8 cellular contexts compared by ENCODE assay signal in the genomic region with DNA sequence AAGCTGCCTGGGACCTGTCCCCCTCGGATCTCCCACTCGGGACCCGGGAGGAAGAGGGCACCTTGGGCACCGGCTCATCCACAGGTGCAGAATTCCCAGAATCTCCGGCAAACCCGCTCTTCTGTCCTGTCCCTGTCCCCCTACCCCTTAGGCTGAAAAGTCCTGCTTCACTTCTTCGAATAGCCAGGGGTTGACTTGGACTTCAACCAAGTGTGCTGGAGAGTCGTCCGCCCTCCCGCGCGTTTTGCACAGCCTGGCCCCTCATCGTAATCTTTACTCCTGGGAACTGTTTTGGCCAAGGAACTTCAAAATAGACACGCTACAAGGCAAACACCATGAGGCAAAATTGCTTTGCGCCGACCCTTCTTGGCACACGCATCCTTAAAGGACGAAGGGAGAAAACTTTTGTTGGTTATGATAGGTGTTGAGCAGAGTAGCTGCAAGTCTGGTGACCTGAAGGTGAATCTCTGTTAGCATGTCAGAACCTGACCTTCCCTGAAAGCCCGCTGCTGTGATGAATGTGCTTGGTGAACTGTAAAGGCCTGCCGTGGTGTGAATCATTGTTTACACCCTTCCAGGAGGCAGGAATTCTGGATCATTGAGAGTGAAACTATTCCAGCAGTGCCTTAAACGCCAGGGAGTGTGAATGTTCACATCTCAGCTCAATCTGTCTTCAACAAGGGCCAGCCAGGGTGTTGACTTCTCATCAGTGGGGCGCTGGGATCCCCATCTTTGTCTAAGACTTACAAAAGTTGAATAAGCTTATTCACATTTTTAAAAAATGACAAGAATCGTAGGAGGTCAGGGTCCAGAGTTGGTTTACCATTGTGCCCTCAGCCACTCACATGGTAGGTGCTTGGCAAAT. TPM values are rescaled to one million over a fixed set of nuclear protein-coding genes. Genes with fewer than 3 reads are reported as not detected.
A peak's percentile ranks its signal among the peaks of the same experiment; 100 is the strongest.
DNase-seq lines count a peak whose midpoint lies in the region; ATAC-seq and TF ChIP-seq lines count a peak whose summit lies in the region.

No MANE protein-coding gene starts in this region.

- H3K9me3 ChIP-seq in CD8-positive, alpha-beta T cell (ENCODE audit: low read length) = no peaks in the 10 kb centered on the region
- H3K9me3 ChIP-seq in suprapubic skin = no peaks in the 10 kb centered on the region
- H3K9me3 ChIP-seq in effector memory CD4-positive, alpha-beta T cell (ENCODE audit: control insufficient read depth, low read length) = no peaks in the 10 kb centered on the region

- no peak for TF ChIP-seq CTCF in CD8-positive, alpha-beta T cell (IDR thresholded peaks at IDR 0.05)
- no peak for TF ChIP-seq CTCF in suprapubic skin (IDR thresholded peaks at IDR 0.05)

- no peaks in the 10 kb centered on the region for H3K4me1 ChIP-seq in CD8-positive, alpha-beta T cell (ENCODE audit: insufficient read depth, low read length)
- H3K4me1 ChIP-seq in suprapubic skin = peaks cover 26% of the 10 kb centered on the region
- no peaks in the 10 kb centered on the region for H3K4me1 ChIP-seq in effector memory CD4-positive, alpha-beta T cell (ENCODE audit: control insufficient read depth, insufficient read depth, low read length, poor library complexity, severe bottlenecking)

- ATAC-seq in CD8-positive, alpha-beta T cell = no peak
- ATAC-seq in HG02970 (IDR thresholded peaks at IDR 0.05; ENCODE audit: low FRiP score, unreplicated experiment) = no peak

- no peaks in the 10 kb centered on the region for H3K36me3 Mint-ChIP-seq in CD8-positive, alpha-beta T cell
- H3K36me3 Mint-ChIP-seq in activated naive CD8-positive, alpha-beta T cell = no peaks in the 10 kb centered on the region

- intact Hi-C loops in CD8-positive, alpha-beta T cell (cut with DNase I, micrococcal nuclease) = no loop called here

- H3K27me3 ChIP-seq in CD8-positive, alpha-beta T cell (ENCODE audit: insufficient read depth, low read length) = no peaks in the 10 kb centered on the region
- H3K27me3 ChIP-seq in suprapubic skin = peaks cover 10% of the 10 kb centered on the region
- H3K27me3 ChIP-seq in effector memory CD4-positive, alpha-beta T cell (replicated peaks; ENCODE audit: control insufficient read depth, insufficient read depth, low read length, poor library complexity, severe bottlenecking) = no peaks in the 10 kb centered on the region

- H3K4me1 Mint-ChIP-seq in CD8-positive, alpha-beta T cell (ENCODE audit: low read depth) = peaks cover 9% of the 10 kb centered on the region
- H3K4me1 Mint-ChIP-seq in activated naive CD8-positive, alpha-beta T cell (ENCODE audit: low read depth) = peaks cover 9% of the 10 kb centered on the region

- TF ChIP-seq EP300 in suprapubic skin (IDR thresholded peaks at IDR 0.05) = no peak

- H3K27ac Mint-ChIP-seq in CD8-positive, alpha-beta T cell = no peak overlapping the region
- H3K27ac Mint-ChIP-seq in activated naive CD8-positive, alpha-beta T cell = no peak overlapping the region

- H3K4me3 ChIP-seq in CD8-positive, alpha-beta T cell (ENCODE audit: low read depth, low read length) = no peak overlapping the region
- peak overlapping the region; percentile 71 for H3K4me3 ChIP-seq in suprapubic skin
- H3K4me3 ChIP-seq in effector memory CD4-positive, alpha-beta T cell (ENCODE audit: insufficient read depth, low read depth, low read length, poor library complexity, severe bottlenecking) = no peak overlapping the region

- peaks cover 10% of the 10 kb centered on the region for H3K9me3 Mint-ChIP-seq in CD8-positive, alpha-beta T cell
- H3K9me3 Mint-ChIP-seq in activated naive CD8-positive, alpha-beta T cell (ENCODE audit: low read depth) = peaks cover 3% of the 10 kb centered on the region

- WGBS in suprapubic skin = 38% methylated on average over 14 of the region's 23 CpGs

- CTCF ChIA-PET in CD8-positive, alpha-beta T cell (lab: Charles Lee) = no interaction called here

- TF ChIP-seq POLR2A in suprapubic skin (IDR thresholded peaks at IDR 0.05) = no peak

- H3K27me3 Mint-ChIP-seq in CD8-positive, alpha-beta T cell (ENCODE audit: low read depth) = peaks cover 37% of the 10 kb centered on the region
- peaks cover 30% of the 10 kb centered on the region for H3K27me3 Mint-ChIP-seq in activated naive CD8-positive, alpha-beta T cell

- H3K4me3 Mint-ChIP-seq in CD8-positive, alpha-beta T cell = peak overlapping the region; percentile 67
- peak overlapping the region; percentile 78 for H3K4me3 Mint-ChIP-seq in activated naive CD8-positive, alpha-beta T cell

- H3K27ac ChIP-seq in CD8-positive, alpha-beta T cell (ENCODE audit: low read depth, low read length) = no peak overlapping the region
- H3K27ac ChIP-seq in suprapubic skin = peak overlapping the region; percentile 80
- no peak overlapping the region for H3K27ac ChIP-seq in effector memory CD4-positive, alpha-beta T cell (ENCODE audit: insufficient read depth, low read length, poor library complexity, severe bottlenecking)

- H3K36me3 ChIP-seq in CD8-positive, alpha-beta T cell (ENCODE audit: insufficient read depth, low read length) = no peaks in the 10 kb centered on the region
- H3K36me3 ChIP-seq in suprapubic skin = no peaks in the 10 kb centered on the region
- no peaks in the 10 kb centered on the region for H3K36me3 ChIP-seq in effector memory CD4-positive, alpha-beta T cell (ENCODE audit: control insufficient read depth, insufficient read depth, low read length)

- POLR2A ChIA-PET in CD8-positive, alpha-beta T cell (lab: Charles Lee) = no interaction called here

- DNase-seq in CD8-positive, alpha-beta T cell = no peak
- peak; percentile 37 for DNase-seq in HT1080 (ENCODE audit: low read depth)
- peak; percentile 75 for DNase-seq in islet precursor cell
- no peak for DNase-seq in suprapubic skin (ENCODE audit: low spot score in 2 of 2)
- DNase-seq in effector memory CD4-positive, alpha-beta T cell = no peak
- DNase-seq in NOMO-1 treated with DMSO at 0.1 percent for 48 hours (lab: John Stamatoyannopoulos, UW; ENCODE audit: unreplicated experiment) = no peak

RNA-seq across cellular contexts. Expression of gene RAPGEF5, which starts 0.6 kb away (rescaled TPM):
- under 1 TPM; 0.71 to 0.72 TPM for total RNA-seq in CD8-positive, alpha-beta T cell
- 0.84 and 3.1 TPM in 2 replicates for total RNA-seq in HT1080 (2014; rRNA removed; shearing (Covaris generic))
- polyA plus RNA-seq in HT1080 (2015; cell fraction: cytosol; rRNA removed) = 1.1 and 1.7 TPM in 2 replicates
- 0.96 and 1.7 TPM in 2 replicates for polyA plus RNA-seq in HT1080 (2015; cell fraction: nucleus; rRNA removed)
- 10 to 100 TPM; 22.6 to 88.5 (median 26.9) TPM for total RNA-seq in suprapubic skin

Comparison
In these comparisons a context has a peak if more than half of its experiments do, and no peak if none do; other contexts are left out.
1. DNase-seq: peak in HT1080 (single experiment) and islet precursor cell (single experiment); none in CD8-positive, alpha-beta T cell (0 of 7), suprapubic skin (0 of 2), effector memory CD4-positive, alpha-beta T cell (0 of 3) and NOMO-1 treated with DMSO at 0.1 percent for 48 hours (single experiment).